In genomic region chr19:2061093-2061935, GRCh38 we compare ENCODE assay signal across 1 cellular context.
TF ChIP-seq lines count a peak whose summit lies in the region.

No MANE protein-coding gene starts in this region.

TF ChIP-seq in HepG2, 621 proteins besides CTCF, POLR2A, EP300 and RAD21 (continued from another document and continues in another):
- peak; percentile 26; the same call in 1 of the 2 replicates for TF ChIP-seq ZBTB49 (CRISPR knock-in tag; IDR thresholded peaks at IDR 0.05; ENCODE audit: borderline replicate concordance)
- peak; percentile 61; the same call in 1 of the 2 replicates for TF ChIP-seq TFDP1 (CRISPR knock-in tag; IDR thresholded peaks at IDR 0.05; ENCODE audit: borderline replicate concordance)
- TF ChIP-seq FUBP1 (CRISPR knock-in tag; IDR thresholded peaks at IDR 0.05; ENCODE audit: borderline replicate concordance): no peak
- TF ChIP-seq ZNF609 (CRISPR knock-in tag; IDR thresholded peaks at IDR 0.05; ENCODE audit: borderline replicate concordance): 0 out of 2 replicates have a peak, but pooled peaks have one; percentile 32
- no peak for TF ChIP-seq ZNF136 (CRISPR knock-in tag; IDR thresholded peaks at IDR 0.05; ENCODE audit: low read depth)
- 0 out of 2 replicates have a peak, but pooled peaks have one; percentile 61 for TF ChIP-seq ZNF530 (CRISPR knock-in tag; IDR thresholded peaks at IDR 0.05; ENCODE audit: low read depth)
- peak; percentile 45; the same call in 1 of the 2 replicates for TF ChIP-seq ZFP37 (CRISPR knock-in tag; IDR thresholded peaks at IDR 0.05; ENCODE audit: borderline replicate concordance)
- no peak for TF ChIP-seq ZNF432 (CRISPR knock-in tag; IDR thresholded peaks at IDR 0.05; ENCODE audit: borderline replicate concordance)
- TF ChIP-seq GATA4 (IDR thresholded peaks at IDR 0.05; ENCODE audit: borderline replicate concordance, low read depth): no peak; the same call in 1 of the 2 replicates
- peak; percentile 79 for TF ChIP-seq KDM5B (CRISPR knock-in tag; IDR thresholded peaks at IDR 0.05; ENCODE audit: borderline replicate concordance)
- peak; percentile 73 for TF ChIP-seq MAZ (IDR thresholded peaks at IDR 0.05; ENCODE audit: borderline replicate concordance, low read depth, low read length)
- peak; percentile 28 for TF ChIP-seq MAZ (CRISPR knock-in tag; IDR thresholded peaks at IDR 0.05; ENCODE audit: low read depth)
- peak; percentile 35 for TF ChIP-seq ARNT2 (CRISPR knock-in tag; IDR thresholded peaks at IDR 0.05; ENCODE audit: low read depth)
- TF ChIP-seq BCLAF1 (IDR thresholded peaks at IDR 0.05): no peak
- no peak for TF ChIP-seq PLRG1 (conservative IDR thresholded peaks at IDR 0.05)
- peak; percentile 70; the same call in 1 of the 2 replicates for TF ChIP-seq HDAC1 (CRISPR knock-in tag; IDR thresholded peaks at IDR 0.05)
- peak; percentile 50; the same call in 1 of the 2 replicates for TF ChIP-seq ZSCAN21 (CRISPR knock-in tag; IDR thresholded peaks at IDR 0.05; ENCODE audit: borderline replicate concordance)
- peak; percentile 28; the same call in 1 of the 2 replicates for TF ChIP-seq ZNF276 (CRISPR knock-in tag; IDR thresholded peaks at IDR 0.05; ENCODE audit: low read depth)
- TF ChIP-seq ZNF224 (CRISPR knock-in tag; IDR thresholded peaks at IDR 0.05): 0 out of 2 replicates have a peak, but pooled peaks have one; percentile 6
- 0 out of 2 replicates have a peak, but pooled peaks have one; percentile 33 for TF ChIP-seq ZNF576 (CRISPR knock-in tag; IDR thresholded peaks at IDR 0.05)
- TF ChIP-seq DRAP1 (CRISPR knock-in tag; IDR thresholded peaks at IDR 0.05): peak; percentile 94
- peak; percentile 41; the same call in 1 of the 2 replicates for TF ChIP-seq ERF (CRISPR knock-in tag; IDR thresholded peaks at IDR 0.05)
- TF ChIP-seq NFKB2 (CRISPR knock-in tag; IDR thresholded peaks at IDR 0.05; ENCODE audit: borderline replicate concordance): peak; percentile 34; the same call in 1 of the 2 replicates
- peak; percentile 62 for TF ChIP-seq ARID4A (CRISPR knock-in tag; IDR thresholded peaks at IDR 0.05; ENCODE audit: borderline replicate concordance)
- peak; percentile 44 for TF ChIP-seq AGO1 (IDR thresholded peaks at IDR 0.05; ENCODE audit: low read depth, low read length, poor library complexity, severe bottlenecking)
- TF ChIP-seq ZFP36L2 (CRISPR knock-in tag; IDR thresholded peaks at IDR 0.05): 0 out of 2 replicates have a peak, but pooled peaks have one; percentile 15
- TF ChIP-seq ZNF446 (CRISPR knock-in tag; IDR thresholded peaks at IDR 0.05): 0 out of 2 replicates have a peak, but pooled peaks have one; percentile 80
- peak; percentile 77; the same call in 1 of the 2 replicates for TF ChIP-seq ZNF552 (CRISPR knock-in tag; IDR thresholded peaks at IDR 0.05; ENCODE audit: borderline replicate concordance)
- peak; percentile 37; the same call in 1 of the 2 replicates for TF ChIP-seq NR2F6 (IDR thresholded peaks at IDR 0.05)
- peak; percentile 47; the same call in 1 of the 2 replicates for TF ChIP-seq NR2F6 (CRISPR knock-in tag; IDR thresholded peaks at IDR 0.05)
- TF ChIP-seq MXD3 (CRISPR knock-in tag; IDR thresholded peaks at IDR 0.05): no peak; the same call in 1 of the 2 replicates
- TF ChIP-seq ZNF331 (CRISPR knock-in tag; IDR thresholded peaks at IDR 0.05): 0 out of 2 replicates have a peak, but pooled peaks have one; percentile 20
- TF ChIP-seq HMG20A (CRISPR knock-in tag; IDR thresholded peaks at IDR 0.05; ENCODE audit: borderline replicate concordance): no peak
- no peak for TF ChIP-seq SCMH1 (CRISPR knock-in tag; IDR thresholded peaks at IDR 0.05; ENCODE audit: borderline replicate concordance)
- peak; percentile 92 for TF ChIP-seq U2AF2 (IDR thresholded peaks at IDR 0.05; ENCODE audit: low read depth, low read length)
